Comparison of ENCODE assay signal across 18 cellular contexts in the genomic region with DNA sequence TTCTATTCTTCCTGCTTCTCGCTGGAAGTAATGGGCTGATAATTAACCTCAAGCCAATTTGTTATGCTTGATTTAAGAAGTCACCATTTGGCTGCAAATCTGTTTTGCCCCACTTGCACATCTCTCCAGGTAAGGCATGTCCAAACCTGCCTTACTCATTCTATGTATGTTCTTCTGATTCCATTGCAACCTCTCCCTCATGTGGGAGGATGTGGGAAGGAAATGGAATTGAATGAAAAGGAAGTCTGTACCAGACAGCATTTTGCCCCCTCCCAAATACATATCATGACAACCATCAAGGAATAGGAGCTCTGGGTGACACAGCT.
"Had no signal": no experiment of that assay in that cellular context is flagged by ENCODE, and none has a peak within 500 bp of the region (broad histone marks: within the 10 kb centered on the region; RNA-seq: fewer than 3 reads in every experiment).

No MANE protein-coding gene starts in this region.

- H3K9me3 ChIP-seq: colonic mucosa, pancreas, right atrium auricular region had no signal

- H3K27ac ChIP-seq: colonic mucosa, pancreas, right atrium auricular region, skin epidermis, VCaP had no signal

- H3K36me3 Mint-ChIP-seq: naive B cell had no signal

- H3K9me3 Mint-ChIP-seq: activated naive CD4-positive, alpha-beta T cell treated with anti-CD3 and anti-CD28 coated beads for 36 hours; activated T-helper 17 cell treated with anti-CD3 and anti-CD28 coated beads, Interleukin-2, amount 50 U/mL, for 72 hours had no signal

- H3K4me3 ChIP-seq: colonic mucosa, lung, pancreas, right atrium auricular region, skin epidermis had no signal

- DNase-seq: activated CD8-positive, alpha-beta memory T cell treated with anti-CD3 and anti-CD28 coated beads for 24 hours; activated T-cell treated with anti-CD3 and anti-CD28 coated beads for 4 hours; caudate nucleus; effector CD4-positive, alpha-beta T cell; hippocampal formation; left cardiac atrium; pancreas; stimulated activated CD4-positive, alpha-beta T cell treated with anti-CD3 and anti-CD28 coated beads, Interleukin-4, amount 100 ng/mL, for 4 hours; T1000 had no signal

- H3K4me1 ChIP-seq: colonic mucosa, pancreas, right atrium auricular region had no signal

- H3K27me3 ChIP-seq: colonic mucosa, pancreas, right atrium auricular region had no signal

- H3K27ac Mint-ChIP-seq: activated CD4-positive, alpha-beta T cell treated with anti-CD3 and anti-CD28 coated beads for 36 hours; activated naive CD4-positive, alpha-beta T cell treated with anti-CD3 and anti-CD28 coated beads for 36 hours; activated T-helper 17 cell treated with anti-CD3 and anti-CD28 coated beads, Interleukin-2, amount 50 U/mL, for 72 hours; naive B cell had no signal

- H3K36me3 ChIP-seq: colonic mucosa, pancreas, right atrium auricular region had no signal

- FAIRE-seq: pancreas had no signal

- H3K4me1 Mint-ChIP-seq: activated CD4-positive, alpha-beta T cell treated with anti-CD3 and anti-CD28 coated beads for 36 hours; activated T-helper 17 cell treated with anti-CD3 and anti-CD28 coated beads, Interleukin-2, amount 50 U/mL, for 72 hours; naive B cell had no signal

- H3K4me3 Mint-ChIP-seq: activated CD4-positive, alpha-beta T cell treated with anti-CD3 and anti-CD28 coated beads for 36 hours; activated naive CD4-positive, alpha-beta T cell treated with anti-CD3 and anti-CD28 coated beads for 36 hours; activated T-helper 17 cell treated with anti-CD3 and anti-CD28 coated beads, Interleukin-2, amount 50 U/mL, for 72 hours; naive B cell had no signal

- ATAC-seq: left cardiac atrium had no signal
